12 cellular contexts compared by ENCODE assay signal in genomic region chrX:40084471-40084870, GRCh38. TPM values are rescaled to one million over a fixed set of nuclear protein-coding genes. Genes with fewer than 3 reads are reported as not detected.
A peak's percentile ranks its signal among the peaks of the same experiment; 100 is the strongest.
DNase-seq lines count a peak whose midpoint lies in the region; ATAC-seq, FAIRE-seq and TF ChIP-seq lines count a peak whose summit lies in the region.
"Had no signal": no experiment of that assay in that cellular context is flagged by ENCODE, and none has a peak within 500 bp of the region (broad histone marks: within the 10 kb centered on the region; RNA-seq: fewer than 3 reads in every experiment).

No MANE protein-coding gene starts in this region.

- no peak overlapping the region for H2AFZ ChIP-seq in ACC112 (ENCODE audit: low read length, unreplicated experiment)

- peak overlapping the region; percentile 22; the same call in 1 of the 2 replicates for H3K4me3 ChIP-seq in ACC112 (ENCODE audit: low read depth, low read length)

- no peaks in the 10 kb centered on the region for H3K9me3 Mint-ChIP-seq in activated T-helper 1 cell treated with anti-CD3 and anti-CD28 coated beads, Interleukin-12 subunit alpha, Interleukin-12 subunit beta, Interleukin-2, Interleukin-4 antibody, amounts not matched to agents 30 ng/mL and 10 ng/mL and 1 ng/mL, durations not matched to agents 14 hours and 24 hours and 36 hours
- H3K9me3 Mint-ChIP-seq in memory B cell: no peaks in the 10 kb centered on the region

- no peaks in the 10 kb centered on the region for H3K36me3 ChIP-seq in ACC112 (ENCODE audit: insufficient read depth, low read length)

- H3K27me3 Mint-ChIP-seq in activated T-helper 1 cell treated with anti-CD3 and anti-CD28 coated beads, Interleukin-12 subunit alpha, Interleukin-12 subunit beta, Interleukin-2, Interleukin-4 antibody, amounts not matched to agents 30 ng/mL and 10 ng/mL and 1 ng/mL, durations not matched to agents 14 hours and 24 hours and 36 hours (ENCODE audit: insufficient read depth): no peaks in the 10 kb centered on the region
- H3K27me3 Mint-ChIP-seq in memory B cell: no peaks in the 10 kb centered on the region

- peaks cover 21% of the 10 kb centered on the region for H3K4me1 ChIP-seq in ACC112 (ENCODE audit: control insufficient read depth, insufficient read depth, low read length, unreplicated experiment)

- FAIRE-seq in GM19239 (lab: Jason Lieb, UNC): peak; percentile 18

- ATAC-seq in memory B cell (ENCODE audit: low read depth): no peak
- ATAC-seq: right cardiac atrium had no signal

- H3K36me3 Mint-ChIP-seq in activated T-helper 1 cell treated with anti-CD3 and anti-CD28 coated beads, Interleukin-12 subunit alpha, Interleukin-12 subunit beta, Interleukin-2, Interleukin-4 antibody, amounts not matched to agents 30 ng/mL and 10 ng/mL and 1 ng/mL, durations not matched to agents 14 hours and 24 hours and 36 hours (ENCODE audit: low read depth): peaks cover 10% of the 10 kb centered on the region
- no peaks in the 10 kb centered on the region for H3K36me3 Mint-ChIP-seq in memory B cell

- peaks cover 34% of the 10 kb centered on the region for H3K4me1 Mint-ChIP-seq in activated T-helper 1 cell treated with anti-CD3 and anti-CD28 coated beads, Interleukin-12 subunit alpha, Interleukin-12 subunit beta, Interleukin-2, Interleukin-4 antibody, amounts not matched to agents 30 ng/mL and 10 ng/mL and 1 ng/mL, durations not matched to agents 14 hours and 24 hours and 36 hours (ENCODE audit: low read depth)
- peaks cover 28% of the 10 kb centered on the region for H3K4me1 Mint-ChIP-seq in memory B cell

- DNase-seq in GM19239 (ENCODE audit: insufficient read length, low spot score): no peak
- DNase-seq in activated T-helper 1 cell treated with anti-CD3 and anti-CD28 coated beads, Interleukin-12 subunit alpha, Interleukin-12 subunit beta, Interleukin-2, Interleukin-4 antibody, amounts not matched to agents 30 ng/mL and 10 ng/mL and 1 ng/mL, durations not matched to agents 14 hours and 24 hours and 36 hours (ENCODE audit: low spot score): no peak
- DNase-seq in memory B cell (ENCODE audit: low spot score in 2 of 2): no peak
- DNase-seq in SW480 (ENCODE audit: low spot score): no peak
- no peak for DNase-seq in GM10266 (ENCODE audit: extremely low spot score)
- no peak for DNase-seq in activated CD4-positive, CD25-positive, alpha-beta regulatory T cell (lab: John Stamatoyannopoulos, UW)
- DNase-seq in hepatic stellate cell (ENCODE audit: low spot score): no peak
- DNase-seq: DMS 273 treated with DMSO at 0.1 percent for 48 hours, MM.1S, NCI-H774 had no signal

- no peak overlapping the region for H3K27ac Mint-ChIP-seq in activated T-helper 1 cell treated with anti-CD3 and anti-CD28 coated beads, Interleukin-12 subunit alpha, Interleukin-12 subunit beta, Interleukin-2, Interleukin-4 antibody, amounts not matched to agents 30 ng/mL and 10 ng/mL and 1 ng/mL, durations not matched to agents 14 hours and 24 hours and 36 hours
- no peak overlapping the region for H3K27ac Mint-ChIP-seq in memory B cell

- peak overlapping the region; percentile 76 for H3K4me3 Mint-ChIP-seq in activated T-helper 1 cell treated with anti-CD3 and anti-CD28 coated beads, Interleukin-12 subunit alpha, Interleukin-12 subunit beta, Interleukin-2, Interleukin-4 antibody, amounts not matched to agents 30 ng/mL and 10 ng/mL and 1 ng/mL, durations not matched to agents 14 hours and 24 hours and 36 hours
- peak overlapping the region; percentile 68 for H3K4me3 Mint-ChIP-seq in memory B cell

- peaks cover 89% of the 10 kb centered on the region for H3K79me2 ChIP-seq in ACC112 (ENCODE audit: control insufficient read depth, insufficient read depth, low read length, unreplicated experiment)

- TF ChIP-seq CTCF in GM10266 (IDR thresholded peaks at IDR 0.05; ENCODE audit: control insufficient read depth, insufficient read depth, low read depth, missing control alignments): no peak

- intact Hi-C loops in activated T-helper 1 cell treated with anti-CD3 and anti-CD28 coated beads, Interleukin-12 subunit alpha, Interleukin-12 subunit beta, Interleukin-2, Interleukin-4 antibody, amounts not matched to agents 30 ng/mL and 10 ng/mL and 1 ng/mL, durations not matched to agents 14 hours and 24 hours and 36 hours (cut with micrococcal nuclease): no loop called here

- no peaks in the 10 kb centered on the region for H3K27me3 ChIP-seq in ACC112 (ENCODE audit: insufficient read depth, low read length)

- H3K27ac ChIP-seq in ACC112 (ENCODE audit: low read depth, low read length): no peak overlapping the region

RNA-seq across cellular contexts. Expression of gene BCOR, which starts 13.3 kb away (rescaled TPM):
- total RNA-seq in activated T-helper 1 cell treated with anti-CD3 and anti-CD28 coated beads, Interleukin-12 subunit alpha, Interleukin-12 subunit beta, Interleukin-2, Interleukin-4 antibody, amounts not matched to agents 30 ng/mL and 10 ng/mL and 1 ng/mL, durations not matched to agents 14 hours and 24 hours and 36 hours: 65.2 and 72.0 TPM in 2 replicates
